ENCODE assay signal across 10 cellular contexts in genomic region chr11:123475478-123475877, GRCh38. TPM values are rescaled to one million over a fixed set of nuclear protein-coding genes. Genes with fewer than 3 reads are reported as not detected.
DNase-seq lines count a peak whose midpoint lies in the region; ATAC-seq and TF ChIP-seq lines count a peak whose summit lies in the region.
"Had no signal": no experiment of that assay in that cellular context is flagged by ENCODE, and none has a peak within 500 bp of the region (broad histone marks: within the 10 kb centered on the region; RNA-seq: fewer than 3 reads in every experiment).

No MANE protein-coding gene starts in this region.

- H2AFZ ChIP-seq in smooth muscle cell (ENCODE audit: low read depth), result no peak overlapping the region

- DNase-seq in Right ventricle myocardium superior (no peak), right cardiac atrium (no peak), NCI-H460 (ENCODE audit: extremely low read depth, low read depth) (peak; percentile 61), endothelial cell (ENCODE audit: low spot score) (peak; percentile 18), smooth muscle cell (lab: John Stamatoyannopoulos, UW; ENCODE audit: unreplicated experiment) (no peak), stomach (no peak)
- DNase-seq in activated naive CD8-positive, alpha-beta T cell treated with anti-CD3 and anti-CD28 coated beads, Interleukin-2, amount 50 U/mL, for 24 hours, result no peak
- DNase-seq: GDM1, mucosa of descending colon had no signal

- no peak for TF ChIP-seq POLR2A in gastroesophageal sphincter (IDR thresholded peaks at IDR 0.05)
- TF ChIP-seq POLR2A in stomach (IDR thresholded peaks at IDR 0.05), result no peak

- no peaks in the 10 kb centered on the region for H3K4me1 ChIP-seq in right cardiac atrium (ENCODE audit: control insufficient read depth, insufficient read depth, low read length)
- H3K4me1 ChIP-seq in smooth muscle cell (ENCODE audit: low read depth), result peaks cover 24% of the 10 kb centered on the region
- no peaks in the 10 kb centered on the region for H3K4me1 ChIP-seq in gastroesophageal sphincter
- peaks cover 0 to 24% (median 8%) of the 10 kb centered on the region in 4 donors for H3K4me1 ChIP-seq in stomach

- no peaks in the 10 kb centered on the region for H3F3A ChIP-seq in smooth muscle cell (ENCODE audit: low read depth)

- no peaks in the 10 kb centered on the region for H3K9me3 ChIP-seq in right cardiac atrium (ENCODE audit: control insufficient read depth, low read length)
- no peaks in the 10 kb centered on the region for H3K9me3 ChIP-seq in smooth muscle cell (replicated peaks; ENCODE audit: low read depth)
- no peaks in the 10 kb centered on the region for H3K9me3 ChIP-seq in gastroesophageal sphincter
- H3K9me3 ChIP-seq in stomach, result no peaks in the 10 kb centered on the region
- H3K9me3 ChIP-seq: mucosa of descending colon had no signal

- H3K27ac ChIP-seq in right cardiac atrium (ENCODE audit: low read length), result no peak overlapping the region
- H3K27ac ChIP-seq in smooth muscle cell (ENCODE audit: low read depth), result peak overlapping the region; percentile 91
- no peak overlapping the region for H3K27ac ChIP-seq in gastroesophageal sphincter
- H3K27ac ChIP-seq in stomach, result no peak overlapping the region

- H3K27me3 ChIP-seq in right cardiac atrium (ENCODE audit: control insufficient read depth, insufficient read depth) (no peaks in the 10 kb centered on the region), smooth muscle cell (ENCODE audit: low read depth) (no peaks in the 10 kb centered on the region), gastroesophageal sphincter (no peaks in the 10 kb centered on the region), stomach (peaks cover 0 to 5% (median 0%) of the 10 kb centered on the region in 3 donors)

- peaks cover 6% of the 10 kb centered on the region for H3K36me3 Mint-ChIP-seq in endothelial cell (ENCODE audit: low read depth, unreplicated experiment)
- no peaks in the 10 kb centered on the region for H3K36me3 Mint-ChIP-seq in activated naive CD8-positive, alpha-beta T cell treated with anti-CD3 and anti-CD28 coated beads, Interleukin-2, amount 50 U/mL, for 24 hours (ENCODE audit: low read depth)

- H4K20me1 ChIP-seq in smooth muscle cell (ENCODE audit: low read depth), result no peaks in the 10 kb centered on the region

- intact Hi-C loops in Right ventricle myocardium superior (cut with DNase I), result loop anchor here (5.0 to 10.0 kb wide), 2 partner anchors 68 to 371 kb away; no protein-coding TSS in a partner anchor
- intact Hi-C loops in right cardiac atrium (cut with DNase I), result loop anchor here (5.0 to 10.0 kb wide), 5 partner anchors 61 to 371 kb away; no protein-coding TSS in a partner anchor
- intact Hi-C loops in stomach (cut with DNase I; ENCODE audit: low total_unique reads), result loop anchor here (5.0 kb wide), 2 partner anchors 68 to 168 kb away; no protein-coding TSS in a partner anchor

- no peak overlapping the region for H3K9ac ChIP-seq in smooth muscle cell (ENCODE audit: low read depth)

- peaks cover 41% of the 10 kb centered on the region for H3K4me1 Mint-ChIP-seq in endothelial cell (ENCODE audit: unreplicated experiment)
- H3K4me1 Mint-ChIP-seq in activated naive CD8-positive, alpha-beta T cell treated with anti-CD3 and anti-CD28 coated beads, Interleukin-2, amount 50 U/mL, for 24 hours, result peaks cover 25% of the 10 kb centered on the region

- H3K79me2 ChIP-seq in smooth muscle cell (ENCODE audit: low read depth), result no peaks in the 10 kb centered on the region

- H3K27ac Mint-ChIP-seq in endothelial cell (ENCODE audit: unreplicated experiment), result peak overlapping the region; percentile 13
- H3K27ac Mint-ChIP-seq in activated naive CD8-positive, alpha-beta T cell treated with anti-CD3 and anti-CD28 coated beads, Interleukin-2, amount 50 U/mL, for 24 hours, result no peak overlapping the region

- H3K4me3 Mint-ChIP-seq in endothelial cell (ENCODE audit: unreplicated experiment), result no peak overlapping the region
- no peak overlapping the region for H3K4me3 Mint-ChIP-seq in activated naive CD8-positive, alpha-beta T cell treated with anti-CD3 and anti-CD28 coated beads, Interleukin-2, amount 50 U/mL, for 24 hours

- H3K9me3 Mint-ChIP-seq in endothelial cell (ENCODE audit: unreplicated experiment), result no peaks in the 10 kb centered on the region
- H3K9me3 Mint-ChIP-seq in activated naive CD8-positive, alpha-beta T cell treated with anti-CD3 and anti-CD28 coated beads, Interleukin-2, amount 50 U/mL, for 24 hours, result no peaks in the 10 kb centered on the region

- H3K4me2 ChIP-seq in smooth muscle cell, result peak overlapping the region; percentile 74

- H3K4me3 ChIP-seq in right cardiac atrium (ENCODE audit: low read length) (no peak overlapping the region), smooth muscle cell (no peak overlapping the region), gastroesophageal sphincter (no peak overlapping the region), stomach (no peak overlapping the region)
- H3K4me3 ChIP-seq: mucosa of descending colon had no signal

- TF ChIP-seq CTCF in endothelial cell (IDR thresholded peaks at IDR 0.05; ENCODE audit: unreplicated experiment) (no peak), smooth muscle cell (IDR thresholded peaks at IDR 0.05; ENCODE audit: borderline replicate concordance, insufficient read depth, poor library complexity, severe bottlenecking) (peak; percentile 51), gastroesophageal sphincter (IDR thresholded peaks at IDR 0.05) (no peak), stomach (IDR thresholded peaks at IDR 0.05) (no peak)

- peak; percentile 42 for ATAC-seq in Right ventricle myocardium superior (ENCODE audit: poor library complexity)
- no peak for ATAC-seq in right cardiac atrium
- no peak for ATAC-seq in gastroesophageal sphincter
- ATAC-seq in activated naive CD8-positive, alpha-beta T cell treated with anti-CD3 and anti-CD28 coated beads, Interleukin-2, amount 50 U/mL, for 24 hours, result no peak
- ATAC-seq: mucosa of descending colon had no signal

- H3K27me3 Mint-ChIP-seq in endothelial cell (ENCODE audit: unreplicated experiment), result peaks cover 4% of the 10 kb centered on the region
- no peaks in the 10 kb centered on the region for H3K27me3 Mint-ChIP-seq in activated naive CD8-positive, alpha-beta T cell treated with anti-CD3 and anti-CD28 coated beads, Interleukin-2, amount 50 U/mL, for 24 hours

- WGBS in right cardiac atrium, result 79% methylated on average over 3 of the region's 3 CpGs
- 20% methylated on average over 3 of the region's 3 CpGs for WGBS in smooth muscle cell (ENCODE audit: low lambda C conversion rate)
- WGBS in gastroesophageal sphincter (ENCODE audit: low coverage in 1 of 2), 2 donors, result 73 to 75% methylated on average over 2 to 3 of the region's 3 CpGs
- 78 to 86% (median 84%) methylated on average over 3 of the region's 3 CpGs for WGBS in stomach, 5 donors

- TF ChIP-seq EP300 in gastroesophageal sphincter (IDR thresholded peaks at IDR 0.05), result no peak
- no peak for TF ChIP-seq EP300 in stomach (IDR thresholded peaks at IDR 0.05)

- H3K36me3 ChIP-seq in smooth muscle cell (ENCODE audit: low read depth) (no peaks in the 10 kb centered on the region), gastroesophageal sphincter (no peaks in the 10 kb centered on the region), stomach (no peaks in the 10 kb centered on the region)

RNA-seq across cellular contexts. Expression of gene GRAMD1B, which starts 45.4 kb away (rescaled TPM):
- 19.0 TPM for total RNA-seq in Right ventricle myocardium superior
- total RNA-seq in right cardiac atrium, result 1 to 10 TPM; 2.4 to 4.1 (median 3.2) TPM
- 2.0 TPM for polyA plus RNA-seq in right cardiac atrium
- 260 and 279 TPM in 2 replicates for total RNA-seq in NCI-H460 (2014; rRNA removed; shearing (Covaris generic))
- 299 and 417 TPM in 2 replicates for polyA plus RNA-seq in NCI-H460 (2014; cell fraction: nucleus; rRNA removed)
- 49.6 TPM for total RNA-seq in endothelial cell (ENCODE audit: unreplicated experiment)
- total RNA-seq in smooth muscle cell, result 3.4 and 4.3 TPM in 2 replicates
- polyA plus RNA-seq in smooth muscle cell, result 2.4 and 2.7 TPM in 2 replicates
- 1 to 10 TPM; 1.8 to 4.0 (median 3.0) TPM for total RNA-seq in gastroesophageal sphincter
- total RNA-seq in stomach, result 10 to 100 TPM in 4 of 5 donors, under 1 TPM in 1; 0.58 to 39.7 (median 19.3) TPM
- polyA plus RNA-seq in stomach, result 1 to 10 TPM; 3.8 to 5.1 (median 4.5) TPM

Comparison
In these comparisons a context has a peak if more than half of its experiments do, and no peak if none do; other contexts are left out.
1. DNase-seq: peak in NCI-H460 (single experiment) and endothelial cell (single experiment); none in Right ventricle myocardium superior (single experiment), right cardiac atrium (0 of 3), smooth muscle cell (single experiment), activated naive CD8-positive, alpha-beta T cell treated with anti-CD3 and anti-CD28 coated beads, Interleukin-2, amount 50 U/mL, for 24 hours (single experiment) and stomach (single experiment).